ENCODE assay signal across 11 cellular contexts in the genomic region with DNA sequence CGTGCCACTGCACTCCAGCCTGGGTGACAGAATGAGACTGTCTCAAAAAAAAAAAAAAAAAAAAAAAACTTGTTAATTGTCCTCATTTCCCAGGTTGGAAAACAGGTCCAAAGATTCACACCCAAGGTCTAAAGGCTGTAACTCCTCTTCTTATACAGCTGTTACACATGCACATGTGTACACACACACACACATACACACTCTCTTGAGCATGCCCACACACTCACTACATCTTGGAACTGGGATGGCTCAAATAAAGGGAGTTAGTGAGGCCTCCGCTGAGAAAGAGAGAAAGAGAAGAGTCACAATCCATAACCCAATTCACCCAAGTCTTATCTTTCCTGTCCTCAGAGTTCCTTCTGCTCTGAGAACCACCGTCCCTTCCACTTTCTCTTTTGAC. TPM values are rescaled to one million over a fixed set of nuclear protein-coding genes. Genes with fewer than 3 reads are reported as not detected.
A peak's percentile ranks its signal among the peaks of the same experiment; 100 is the strongest.
DNase-seq lines count a peak whose midpoint lies in the region; ATAC-seq and TF ChIP-seq lines count a peak whose summit lies in the region.
"Had no signal": no experiment of that assay in that cellular context is flagged by ENCODE, and none has a peak within 500 bp of the region (broad histone marks: within the 10 kb centered on the region; RNA-seq: fewer than 3 reads in every experiment).

No MANE protein-coding gene starts in this region.

- H3K27ac Mint-ChIP-seq in T-helper 2 cell treated with Interferon-gamma antibody and Interleukin-4, amounts not matched to agents 5 μg/mL and 100 μg/mL, for 36 hours = peak overlapping the region; percentile 97
- H3K27ac Mint-ChIP-seq in activated T-helper 1 cell treated with anti-CD3 and anti-CD28 coated beads, Interleukin-12 subunit alpha, Interleukin-12 subunit beta, Interleukin-2, Interleukin-4 antibody, amounts not matched to agents 30 ng/mL and 10 ng/mL and 1 ng/mL, durations not matched to agents 14 hours and 24 hours and 36 hours = peak overlapping the region; percentile 88
- H3K27ac Mint-ChIP-seq in stimulated activated effector memory CD8-positive, alpha-beta T cell treated with anti-CD3 and anti-CD28 coated beads, Interleukin-12 subunit alpha, Interleukin-12 subunit beta, amount 100 ng/mL, for 72 hours = peak overlapping the region; percentile 85

- no peaks in the 10 kb centered on the region for H3K36me3 ChIP-seq in mucosa of descending colon (ENCODE audit: low read depth)

- DNase-seq in T-helper 2 cell treated with Interferon-gamma antibody and Interleukin-4, amounts not matched to agents 5 μg/mL and 100 μg/mL, for 36 hours (ENCODE audit: low spot score) = no peak
- no peak for DNase-seq in T-helper 2 cell
- no peak for DNase-seq in activated T-helper 1 cell treated with anti-CD3 and anti-CD28 coated beads, Interleukin-12 subunit alpha, Interleukin-12 subunit beta, Interleukin-2, Interleukin-4 antibody, amounts not matched to agents 30 ng/mL and 10 ng/mL and 1 ng/mL, durations not matched to agents 14 hours and 24 hours and 36 hours (ENCODE audit: low spot score)
- DNase-seq in stimulated activated effector memory CD8-positive, alpha-beta T cell treated with anti-CD3 and anti-CD28 coated beads, Interleukin-12 subunit alpha, Interleukin-12 subunit beta, amount 100 ng/mL, for 72 hours (ENCODE audit: low spot score in 2 of 2) = no peak
- DNase-seq in mucosa of descending colon = no peak
- no peak for DNase-seq in NCI-H2171 treated with DMSO at 0.1 percent for 48 hours (lab: John Stamatoyannopoulos, UW)
- DNase-seq in NCI-H748 treated with DMSO at 0.1 percent for 48 hours (lab: John Stamatoyannopoulos, UW) = no peak
- DNase-seq: NCI-H1092, psoas muscle had no signal

- no peaks in the 10 kb centered on the region for H3K27me3 Mint-ChIP-seq in T-helper 2 cell treated with Interferon-gamma antibody and Interleukin-4, amounts not matched to agents 5 μg/mL and 100 μg/mL, for 36 hours (ENCODE audit: low read depth)
- no peaks in the 10 kb centered on the region for H3K27me3 Mint-ChIP-seq in activated T-helper 1 cell treated with anti-CD3 and anti-CD28 coated beads, Interleukin-12 subunit alpha, Interleukin-12 subunit beta, Interleukin-2, Interleukin-4 antibody, amounts not matched to agents 30 ng/mL and 10 ng/mL and 1 ng/mL, durations not matched to agents 14 hours and 24 hours and 36 hours (ENCODE audit: insufficient read depth)

- no peak for TF ChIP-seq CTCF in mucosa of descending colon (IDR thresholded peaks at IDR 0.05)

- peaks cover 5% of the 10 kb centered on the region for H3K9me3 Mint-ChIP-seq in T-helper 2 cell treated with Interferon-gamma antibody and Interleukin-4, amounts not matched to agents 5 μg/mL and 100 μg/mL, for 36 hours
- peaks cover 7% of the 10 kb centered on the region for H3K9me3 Mint-ChIP-seq in activated T-helper 1 cell treated with anti-CD3 and anti-CD28 coated beads, Interleukin-12 subunit alpha, Interleukin-12 subunit beta, Interleukin-2, Interleukin-4 antibody, amounts not matched to agents 30 ng/mL and 10 ng/mL and 1 ng/mL, durations not matched to agents 14 hours and 24 hours and 36 hours
- no peaks in the 10 kb centered on the region for H3K9me3 Mint-ChIP-seq in stimulated activated effector memory CD8-positive, alpha-beta T cell treated with anti-CD3 and anti-CD28 coated beads, Interleukin-12 subunit alpha, Interleukin-12 subunit beta, amount 100 ng/mL, for 72 hours

- H3K4me1 Mint-ChIP-seq in T-helper 2 cell treated with Interferon-gamma antibody and Interleukin-4, amounts not matched to agents 5 μg/mL and 100 μg/mL, for 36 hours (ENCODE audit: low read depth) = peaks cover 53% of the 10 kb centered on the region
- H3K4me1 Mint-ChIP-seq in activated T-helper 1 cell treated with anti-CD3 and anti-CD28 coated beads, Interleukin-12 subunit alpha, Interleukin-12 subunit beta, Interleukin-2, Interleukin-4 antibody, amounts not matched to agents 30 ng/mL and 10 ng/mL and 1 ng/mL, durations not matched to agents 14 hours and 24 hours and 36 hours (ENCODE audit: low read depth) = peaks cover 67% of the 10 kb centered on the region
- peaks cover 66% of the 10 kb centered on the region for H3K4me1 Mint-ChIP-seq in stimulated activated effector memory CD8-positive, alpha-beta T cell treated with anti-CD3 and anti-CD28 coated beads, Interleukin-12 subunit alpha, Interleukin-12 subunit beta, amount 100 ng/mL, for 72 hours

- H3K4me3 Mint-ChIP-seq in T-helper 2 cell treated with Interferon-gamma antibody and Interleukin-4, amounts not matched to agents 5 μg/mL and 100 μg/mL, for 36 hours = peak overlapping the region; percentile 88
- H3K4me3 Mint-ChIP-seq in activated T-helper 1 cell treated with anti-CD3 and anti-CD28 coated beads, Interleukin-12 subunit alpha, Interleukin-12 subunit beta, Interleukin-2, Interleukin-4 antibody, amounts not matched to agents 30 ng/mL and 10 ng/mL and 1 ng/mL, durations not matched to agents 14 hours and 24 hours and 36 hours = peak overlapping the region; percentile 78
- H3K4me3 Mint-ChIP-seq in stimulated activated effector memory CD8-positive, alpha-beta T cell treated with anti-CD3 and anti-CD28 coated beads, Interleukin-12 subunit alpha, Interleukin-12 subunit beta, amount 100 ng/mL, for 72 hours = peak overlapping the region; percentile 73

- H3K4me1 ChIP-seq in mucosa of descending colon (ENCODE audit: low read depth) = peaks cover 19% of the 10 kb centered on the region
- H3K4me1 ChIP-seq: A549 had no signal

- ATAC-seq in HG03521 (IDR thresholded peaks at IDR 0.05; ENCODE audit: unreplicated experiment) (peak; percentile 0), mucosa of descending colon (no peak)
- no peak for ATAC-seq in stimulated activated effector memory CD8-positive, alpha-beta T cell treated with anti-CD3 and anti-CD28 coated beads, Interleukin-12 subunit alpha, Interleukin-12 subunit beta, amount 100 ng/mL, for 72 hours
- ATAC-seq: A549, psoas muscle had no signal

- intact Hi-C loops in activated T-helper 1 cell treated with anti-CD3 and anti-CD28 coated beads, Interleukin-12 subunit alpha, Interleukin-12 subunit beta, Interleukin-2, Interleukin-4 antibody, amounts not matched to agents 30 ng/mL and 10 ng/mL and 1 ng/mL, durations not matched to agents 14 hours and 24 hours and 36 hours (cut with micrococcal nuclease) = loop anchor here (1.0 kb wide), 1 partner anchor 59 kb away; no protein-coding TSS in a partner anchor
- intact Hi-C loops in mucosa of descending colon (cut with DNase I, micrococcal nuclease) = loop anchor here in 1 of 2 donors (10.0 kb wide), 1 partner anchor 59 kb away; no protein-coding TSS in a partner anchor

- H3K36me3 Mint-ChIP-seq in T-helper 2 cell treated with Interferon-gamma antibody and Interleukin-4, amounts not matched to agents 5 μg/mL and 100 μg/mL, for 36 hours (ENCODE audit: low read depth) = peaks cover 6% of the 10 kb centered on the region
- H3K36me3 Mint-ChIP-seq in activated T-helper 1 cell treated with anti-CD3 and anti-CD28 coated beads, Interleukin-12 subunit alpha, Interleukin-12 subunit beta, Interleukin-2, Interleukin-4 antibody, amounts not matched to agents 30 ng/mL and 10 ng/mL and 1 ng/mL, durations not matched to agents 14 hours and 24 hours and 36 hours (ENCODE audit: low read depth) = peaks cover 2% of the 10 kb centered on the region
- peaks cover 9% of the 10 kb centered on the region for H3K36me3 Mint-ChIP-seq in stimulated activated effector memory CD8-positive, alpha-beta T cell treated with anti-CD3 and anti-CD28 coated beads, Interleukin-12 subunit alpha, Interleukin-12 subunit beta, amount 100 ng/mL, for 72 hours

- H3K4me3 ChIP-seq in mucosa of descending colon = no peak overlapping the region
- H3K4me3 ChIP-seq: A549, psoas muscle had no signal

- H3K9me3 ChIP-seq in mucosa of descending colon = peaks cover 3% of the 10 kb centered on the region

RNA-seq across cellular contexts. Expression of a gene that starts 3.0 kb away (rescaled TPM):
- 2.7 and 2.8 TPM in 2 replicates for total RNA-seq in activated T-helper 1 cell treated with anti-CD3 and anti-CD28 coated beads, Interleukin-12 subunit alpha, Interleukin-12 subunit beta, Interleukin-2, Interleukin-4 antibody, amounts not matched to agents 30 ng/mL and 10 ng/mL and 1 ng/mL, durations not matched to agents 14 hours and 24 hours and 36 hours
- 10 to 100 TPM; 10.8 to 27.1 (median 22.8) TPM for total RNA-seq in mucosa of descending colon

RNA-seq across cellular contexts. Expression of a gene that starts 9.0 kb away (rescaled TPM):
- 14.1 and 14.2 TPM in 2 replicates for total RNA-seq in activated T-helper 1 cell treated with anti-CD3 and anti-CD28 coated beads, Interleukin-12 subunit alpha, Interleukin-12 subunit beta, Interleukin-2, Interleukin-4 antibody, amounts not matched to agents 30 ng/mL and 10 ng/mL and 1 ng/mL, durations not matched to agents 14 hours and 24 hours and 36 hours
- 10 to 100 TPM; 12.4 to 48.5 (median 27.7) TPM for total RNA-seq in mucosa of descending colon

RNA-seq across cellular contexts. Expression of a gene that starts 24.5 kb away (rescaled TPM):
- total RNA-seq in activated T-helper 1 cell treated with anti-CD3 and anti-CD28 coated beads, Interleukin-12 subunit alpha, Interleukin-12 subunit beta, Interleukin-2, Interleukin-4 antibody, amounts not matched to agents 30 ng/mL and 10 ng/mL and 1 ng/mL, durations not matched to agents 14 hours and 24 hours and 36 hours = 316 and 330 TPM in 2 replicates
- 100 to 1,000 TPM; 133 to 195 (median 168) TPM for total RNA-seq in mucosa of descending colon
